17 cellular contexts compared by ENCODE assay signal in genomic region chr11:117538256-117538655, GRCh38.
"Had no signal": no experiment of that assay in that cellular context is flagged by ENCODE, and none has a peak within 500 bp of the region (broad histone marks: within the 10 kb centered on the region; RNA-seq: fewer than 3 reads in every experiment).

No MANE protein-coding gene starts in this region.

- H3K4me1 Mint-ChIP-seq: activated CD4-positive, alpha-beta T cell treated with anti-CD3 and anti-CD28 coated beads for 36 hours; activated naive CD8-positive, alpha-beta T cell treated with anti-CD3 and anti-CD28 coated beads, Interleukin-2, amount 10 ng/mL, durations not matched to agents 7 days and 5 days had no signal

- H3K27ac Mint-ChIP-seq: activated CD4-positive, alpha-beta T cell treated with anti-CD3 and anti-CD28 coated beads for 36 hours; activated CD8-positive, alpha-beta T cell treated with anti-CD3 and anti-CD28 coated beads for 36 hours; activated naive CD8-positive, alpha-beta T cell treated with anti-CD3 and anti-CD28 coated beads, Interleukin-2, amount 10 ng/mL, durations not matched to agents 7 days and 5 days had no signal

- DNase-seq: activated CD4-positive, alpha-beta T cell treated with anti-CD3 and anti-CD28 coated beads for 36 hours; activated CD8-positive, alpha-beta memory T cell treated with anti-CD3 and anti-CD28 coated beads, Interleukin-2, amount 50 U/mL, for 4 hours; activated CD8-positive, alpha-beta T cell treated with anti-CD3 and anti-CD28 coated beads for 36 hours; activated naive CD4-positive, alpha-beta T cell treated with anti-CD3 and anti-CD28 coated beads, Interleukin-2, amount 50 U/mL, for 16 hours; activated naive CD8-positive, alpha-beta T cell treated with anti-CD3 and anti-CD28 coated beads, Interleukin-2, amount 10 ng/mL, durations not matched to agents 7 days and 5 days; central memory CD4-positive, alpha-beta T cell; NCI-H1092; NCI-H1930; NCI-H446 treated with DMSO at 0.1 percent for 48 hours; NCI-H524 treated with DMSO at 0.1 percent for 48 hours; NCI-H82; T-helper 1 cell had no signal

- H3K4me3 Mint-ChIP-seq: activated CD4-positive, alpha-beta T cell treated with anti-CD3 and anti-CD28 coated beads for 36 hours; activated CD8-positive, alpha-beta T cell treated with anti-CD3 and anti-CD28 coated beads for 36 hours; activated naive CD8-positive, alpha-beta T cell treated with anti-CD3 and anti-CD28 coated beads, Interleukin-2, amount 10 ng/mL, durations not matched to agents 7 days and 5 days had no signal

- H3K36me3 ChIP-seq: adrenal gland, breast epithelium, WERI-Rb-1 had no signal

- H3K27ac ChIP-seq: breast epithelium, KMS-11, WERI-Rb-1 had no signal

- H3K36me3 Mint-ChIP-seq: activated naive CD8-positive, alpha-beta T cell treated with anti-CD3 and anti-CD28 coated beads, Interleukin-2, amount 10 ng/mL, durations not matched to agents 7 days and 5 days had no signal

- ATAC-seq: activated CD4-positive, alpha-beta T cell treated with anti-CD3 and anti-CD28 coated beads for 36 hours; activated CD8-positive, alpha-beta T cell treated with anti-CD3 and anti-CD28 coated beads for 36 hours had no signal

- H3K4me2 ChIP-seq: KMS-11, SK-N-SH had no signal

- H3K4me3 ChIP-seq: adrenal gland, breast epithelium had no signal

- H3K27me3 Mint-ChIP-seq: activated CD8-positive, alpha-beta T cell treated with anti-CD3 and anti-CD28 coated beads for 36 hours had no signal

- H3K9me2 ChIP-seq: SK-N-SH had no signal

- H3K27me3 ChIP-seq: adrenal gland, breast epithelium had no signal

- H3K9me3 ChIP-seq: adrenal gland, SK-N-SH had no signal

- H3K4me1 ChIP-seq: adrenal gland, breast epithelium had no signal

- H3K9me3 Mint-ChIP-seq: activated CD8-positive, alpha-beta T cell treated with anti-CD3 and anti-CD28 coated beads for 36 hours; activated naive CD8-positive, alpha-beta T cell treated with anti-CD3 and anti-CD28 coated beads, Interleukin-2, amount 10 ng/mL, durations not matched to agents 7 days and 5 days had no signal

- H3K9ac ChIP-seq: KMS-11, SK-N-SH had no signal
